In the genomic region with DNA sequence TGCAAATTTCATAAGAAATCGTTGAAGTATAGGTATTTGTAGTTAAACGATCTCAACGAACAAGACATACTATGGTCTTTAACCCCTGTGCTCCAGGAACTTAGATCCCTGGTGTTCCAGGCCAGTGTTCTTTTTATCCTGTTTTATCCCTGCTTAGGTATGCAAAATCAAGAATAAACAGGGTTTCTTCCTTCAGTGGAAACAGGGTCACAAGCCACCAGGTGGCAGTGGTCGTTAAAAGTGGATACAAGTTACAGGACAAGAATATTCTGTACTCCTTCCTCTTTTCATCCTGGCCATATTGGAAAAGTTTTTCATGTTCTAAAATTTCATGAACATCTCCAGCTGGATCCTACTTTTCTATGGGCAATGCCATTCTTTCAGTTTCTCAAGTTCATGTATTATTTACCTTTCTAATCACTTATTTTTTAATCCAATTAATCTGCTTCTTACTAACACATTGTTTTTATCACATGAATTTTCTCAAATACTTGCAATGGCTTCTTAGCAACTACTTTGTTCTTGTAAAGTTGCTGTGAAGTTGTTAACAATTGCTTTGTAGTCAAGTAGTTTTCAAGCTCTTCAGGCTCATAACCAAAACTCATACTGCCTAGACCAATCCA, we compare ENCODE assay signal across 8 cellular contexts. TPM values are rescaled to one million over a fixed set of nuclear protein-coding genes. Genes with fewer than 3 reads are reported as not detected.
DNase-seq lines count a peak whose midpoint lies in the region; ATAC-seq, FAIRE-seq and TF ChIP-seq lines count a peak whose summit lies in the region.

No MANE protein-coding gene starts in this region.

- no peak for TF ChIP-seq POLR2A in H54 (IDR thresholded peaks at IDR 0.05; ENCODE audit: low read depth, low read length)

- intact Hi-C loops in Calu3 (cut with micrococcal nuclease; ENCODE audit: unreplicated experiment): loop anchor here (1.0 to 10.0 kb wide), 3 partner anchors 74 to 427 kb away; no protein-coding TSS in a partner anchor

- FAIRE-seq in H54 (lab: Jason Lieb, UNC): peak; percentile 93

- H3K27ac Mint-ChIP-seq in Calu3 (ENCODE audit: unreplicated experiment) (peak overlapping the region; percentile 44), nephron (peak overlapping the region; percentile 30 to 90 (median 35))

- H3K4me1 Mint-ChIP-seq in Calu3 (ENCODE audit: low read depth, unreplicated experiment): peaks cover 77% of the 10 kb centered on the region
- H3K4me1 Mint-ChIP-seq in nephron: peaks cover 16% of the 10 kb centered on the region

- no peak overlapping the region for H3K4me3 ChIP-seq in WI38 (ENCODE audit: low read depth, low read length)

- H3K4me3 Mint-ChIP-seq in Calu3 (ENCODE audit: low read depth, unreplicated experiment) (no peak overlapping the region), nephron (no peak overlapping the region)

- ATAC-seq in esophagus mucosa: peak; percentile 57
- ATAC-seq in HG02970 (IDR thresholded peaks at IDR 0.05; ENCODE audit: low FRiP score, unreplicated experiment): no peak

- no TSS peak for BruUV-seq in Calu3 (replicated peaks; lab: Mats Ljungman, UMichigan)

- TF ChIP-seq CTCF in Calu3 (IDR thresholded peaks at IDR 0.05; ENCODE audit: unreplicated experiment) (peak; percentile 37), WI38 (IDR thresholded peaks at IDR 0.05; ENCODE audit: low read depth, low read length) (peak; percentile 37; the same call in 1 of the 2 replicates), nephron (IDR thresholded peaks at IDR 0.05; ENCODE audit: unreplicated experiment in 3 of 3) (peak; percentile 55 to 70 (median 60))

- H3K36me3 Mint-ChIP-seq in Calu3 (ENCODE audit: insufficient read depth, unreplicated experiment) (no peaks in the 10 kb centered on the region), nephron (ENCODE audit: low read depth) (no peaks in the 10 kb centered on the region)

- CTCF ChIA-PET in Calu3 (lab: Charles Lee): interaction anchor here (0.7 to 1.0 kb wide), 2 partner anchors 880 to 1867 kb away, joined by 3 to 4 read pairs; no protein-coding TSS in a partner anchor

- DNase-seq in Calu3: peak; percentile 77
- DNase-seq in H54 (ENCODE audit: insufficient read length, low spot score): no peak
- peak; percentile 49 for DNase-seq in NCI-H2029 (lab: John Stamatoyannopoulos, UW)
- DNase-seq in HuH-7.5 (ENCODE audit: low spot score): no peak

- no peaks in the 10 kb centered on the region for H3K9me3 Mint-ChIP-seq in Calu3 (ENCODE audit: low read depth, unreplicated experiment)
- H3K9me3 Mint-ChIP-seq in nephron: no peaks in the 10 kb centered on the region

- H3K27me3 Mint-ChIP-seq in Calu3 (ENCODE audit: unreplicated experiment): no peaks in the 10 kb centered on the region
- no peaks in the 10 kb centered on the region for H3K27me3 Mint-ChIP-seq in nephron (ENCODE audit: low read depth)

RNA-seq across cellular contexts. Expression of a gene that starts 16.4 kb away (rescaled TPM):
- total RNA-seq in Calu3 (2022) (56.5 and 68.2 TPM in 2 replicates), esophagus mucosa (2.5 TPM)

Comparison
In these comparisons a context has a peak if more than half of its experiments do, and no peak if none do; other contexts are left out.
1. DNase-seq: peak in Calu3 (single experiment) and NCI-H2029 (single experiment); none in H54 (single experiment) and HuH-7.5 (single experiment).
2. RNA of a gene that starts 16.4 kb away (total RNA-seq): 56.5 to 68.2 TPM in Calu3; 2.5 TPM in esophagus mucosa (single experiment); every median in the first group is over 10 times any median in the second.
3. Peak in every context shown above with its lines, with median percentiles within 50 percentile points of each other: CTCF ChIP-seq.